ENCODE assay signal across 8 cellular contexts in genomic region chr11:102666331-102666957, GRCh38. TPM values are rescaled to one million over a fixed set of nuclear protein-coding genes. Genes with fewer than 3 reads are reported as not detected.
DNase-seq lines count a peak whose midpoint lies in the region; ATAC-seq and TF ChIP-seq lines count a peak whose summit lies in the region.

No MANE protein-coding gene starts in this region.

- peak; percentile 60 for DNase-seq in CD1c-positive myeloid dendritic cell (ENCODE audit: extremely low spot score)
- DNase-seq in NCI-H748 (lab: John Stamatoyannopoulos, UW; ENCODE audit: unreplicated experiment) = peak; percentile 51
- DNase-seq in breast epithelium (ENCODE audit: low spot score in 2 of 2) = no peak
- DNase-seq in left lung = no peak
- DNase-seq in vagina (ENCODE audit: extremely low spot score in 2 of 2) = no peak

- intact Hi-C loops in breast epithelium (cut with DNase I; ENCODE audit: low total_unique reads) (no loop called here), left lung (cut with DNase I) (no loop called here), vagina (cut with DNase I) (no loop called here)

- H3K9me3 ChIP-seq in breast epithelium (no peaks in the 10 kb centered on the region), left lung (no peaks in the 10 kb centered on the region), vagina (no peaks in the 10 kb centered on the region)

- H3K27ac ChIP-seq in breast epithelium (no peak overlapping the region), left lung (no peak overlapping the region), vagina (no peak overlapping the region)

- TF ChIP-seq CTCF in GM12873 (IDR thresholded peaks at IDR 0.05; ENCODE audit: insufficient read depth, low read depth, low read length, missing control alignments) = peak; percentile 84
- peak; percentile 57 to 80 (median 74) for TF ChIP-seq CTCF in breast epithelium (IDR thresholded peaks at IDR 0.05)
- peak; percentile 68 to 87 for TF ChIP-seq CTCF in left lung (IDR thresholded peaks at IDR 0.05)
- TF ChIP-seq CTCF in vagina (IDR thresholded peaks at IDR 0.05) = peak; percentile 39 to 69 (median 62)

- H3K4me1 ChIP-seq in breast epithelium (no peaks in the 10 kb centered on the region), left lung (no peaks in the 10 kb centered on the region), vagina (no peaks in the 10 kb centered on the region)

- H3K4me3 ChIP-seq in breast epithelium = no peak overlapping the region
- H3K4me3 ChIP-seq in left lung = no peak overlapping the region
- no peak overlapping the region for H3K4me3 ChIP-seq in vagina

- no peaks in the 10 kb centered on the region for H3K27me3 ChIP-seq in breast epithelium
- H3K27me3 ChIP-seq in left lung = no peaks in the 10 kb centered on the region
- H3K27me3 ChIP-seq in vagina = no peaks in the 10 kb centered on the region

- H3K36me3 ChIP-seq in breast epithelium (no peaks in the 10 kb centered on the region), left lung (no peaks in the 10 kb centered on the region), vagina (no peaks in the 10 kb centered on the region)

- TF ChIP-seq POLR2A in breast epithelium (IDR thresholded peaks at IDR 0.05) (no peak), vagina (IDR thresholded peaks at IDR 0.05) (no peak)

- ATAC-seq in HG03103 (IDR thresholded peaks at IDR 0.05; ENCODE audit: low read depth, unreplicated experiment) = peak; percentile 56
- ATAC-seq in left lung = peak; percentile 95
- ATAC-seq in GM21737 (IDR thresholded peaks at IDR 0.05; ENCODE audit: unreplicated experiment) = no peak

RNA-seq across cellular contexts. Expression of gene MMP27, which starts 39.1 kb away (rescaled TPM):
- total RNA-seq in breast epithelium (1 to 10 TPM in 1 of 3 donors, under 1 TPM in 1, not detected in 1; 0.33 to 2.1 TPM), left lung (not detected), vagina (not detected)

RNA-seq across cellular contexts. Expression of gene MMP20, which starts 41.3 kb away (rescaled TPM):
- total RNA-seq in breast epithelium (under 1 TPM in 1 of 3 donors, not detected in 2; 0.59 TPM), left lung (not detected), vagina (not detected)

RNA-seq across cellular contexts. Expression of gene MMP8, which starts 58.3 kb away (rescaled TPM):
- total RNA-seq in breast epithelium = 1 to 10 TPM in 1 of 3 donors, under 1 TPM in 1, not detected in 1; 0.33 to 2.3 TPM
- total RNA-seq in left lung = 1 to 10 TPM in 1 of 2 donors, under 1 TPM in 1; 0.41 to 4.6 TPM
- not detected for total RNA-seq in vagina

Comparison
In these comparisons a context has a peak if more than half of its experiments do, and no peak if none do; other contexts are left out.
1. DNase-seq: peak in CD1c-positive myeloid dendritic cell (single experiment) and NCI-H748 (single experiment); none in breast epithelium (0 of 2), left lung (0 of 2) and vagina (0 of 2).
2. Peak in every context shown above with its lines, with median percentiles within 50 percentile points of each other: CTCF ChIP-seq.